ENCODE assay signal across 8 cellular contexts in genomic region chr4:113952452-113953029, GRCh38. TPM values are rescaled to one million over a fixed set of nuclear protein-coding genes. Genes with fewer than 3 reads are reported as not detected.
A peak's percentile ranks its signal among the peaks of the same experiment; 100 is the strongest.
DNase-seq lines count a peak whose midpoint lies in the region; ATAC-seq, FAIRE-seq and TF ChIP-seq lines count a peak whose summit lies in the region.

No MANE protein-coding gene starts in this region.

- POLR2A ChIA-PET in endothelial cell of umbilical vein (lab: Charles Lee), result no interaction called here
- POLR2A ChIA-PET in naive thymus-derived CD8-positive, alpha-beta T cell (lab: Charles Lee), result interaction anchor here (0.6 kb wide), 1 partner anchor 236 kb away, joined by 8 read pairs; no protein-coding TSS in a partner anchor

- peak; percentile 0 for DNase-seq in activated T-cell treated with anti-CD3 and anti-CD28 coated beads for 4 hours
- no peak for DNase-seq in activated T-cell treated with anti-CD3 and anti-CD28 coated beads, Interleukin-2, amount 50 U/mL, for 1 hour
- DNase-seq in HTR-8/SVneo (ENCODE audit: insufficient read length, low spot score), result peak; percentile 26
- DNase-seq in RPMI8226, result peak; percentile 8
- peak; percentile 78 for DNase-seq in endothelial cell of umbilical vein (ENCODE audit: low read depth, low spot score)
- DNase-seq in naive thymus-derived CD8-positive, alpha-beta T cell, result peak in 6 of 10 donors; percentile 11 to 62 (median 38)
- DNase-seq in middle frontal gyrus (ENCODE audit: extremely low spot score, low spot score), result no peak

- no TSS peak for BruUV-seq in endothelial cell of umbilical vein (replicated peaks; lab: Mats Ljungman, UMichigan)

- no peaks in the 10 kb centered on the region for H3K9me3 ChIP-seq in endothelial cell of umbilical vein (replicated peaks; ENCODE audit: control insufficient read depth, insufficient read depth, low read length)

- H4K20me1 ChIP-seq in endothelial cell of umbilical vein (replicated peaks; ENCODE audit: control insufficient read depth, extremely low read depth, insufficient read depth, low read length), result no peaks in the 10 kb centered on the region

- peaks cover 0 to 1% (median 0%) of the 10 kb centered on the region in 3 donors for H3K36me3 Mint-ChIP-seq in naive thymus-derived CD8-positive, alpha-beta T cell

- FAIRE-seq in HTR-8/SVneo (lab: Jason Lieb, UNC) (peak; percentile 52), endothelial cell of umbilical vein (lab: Jason Lieb, UNC) (peak; percentile 75)

- dilution Hi-C loops in endothelial cell of umbilical vein (cut with MboI; ENCODE audit: extremely low pct_ligation_motif_present, low sequenced_read_pairs), result no loop called here

- no peaks in the 10 kb centered on the region for H3K9me1 ChIP-seq in endothelial cell of umbilical vein (replicated peaks; ENCODE audit: control insufficient read depth, extremely low read depth, insufficient read depth, low read length)

- H3K4me2 ChIP-seq in endothelial cell of umbilical vein (ENCODE audit: insufficient read depth, low read length), result no peak overlapping the region

- peaks cover 20% of the 10 kb centered on the region for H3K4me1 ChIP-seq in endothelial cell of umbilical vein (ENCODE audit: control insufficient read depth, extremely low read depth, insufficient read depth, low read length)

- H3K27ac Mint-ChIP-seq in naive thymus-derived CD8-positive, alpha-beta T cell, result no peak overlapping the region

- no peak overlapping the region for H3K9ac ChIP-seq in endothelial cell of umbilical vein (replicated peaks; ENCODE audit: extremely low read depth, insufficient read depth, low read length)

- CTCF ChIA-PET in endothelial cell of umbilical vein (lab: Charles Lee), result interaction anchor here (0.7 to 5.6 kb wide), 18 partner anchors 17 to 558 kb away, joined by 3 to 62 read pairs (median 5); partner anchors contain the start of gene ARSJ

- intact Hi-C loops in endothelial cell of umbilical vein (cut with micrococcal nuclease), result loop anchor here (1.0 to 10.0 kb wide), 7 partner anchors 119 to 742 kb away; no protein-coding TSS in a partner anchor

- no peaks in the 10 kb centered on the region for H3K9me3 Mint-ChIP-seq in naive thymus-derived CD8-positive, alpha-beta T cell

- ATAC-seq in GM21619 (IDR thresholded peaks at IDR 0.05; ENCODE audit: unreplicated experiment), result peak; percentile 90
- peak; percentile 71 to 90 for ATAC-seq in naive thymus-derived CD8-positive, alpha-beta T cell

- H3K27me3 ChIP-seq in endothelial cell of umbilical vein (ENCODE audit: control insufficient read depth in 2 of 2, insufficient read depth in 2 of 2, low read length in 2 of 2), result no peaks in the 10 kb centered on the region

- peaks cover 0 to 18% of the 10 kb centered on the region in 2 experiments for H3K36me3 ChIP-seq in endothelial cell of umbilical vein (ENCODE audit: control insufficient read depth in 2 of 2, extremely low read depth in 1 of 2, insufficient read depth in 2 of 2, low read length in 2 of 2)

- H2AFZ ChIP-seq in endothelial cell of umbilical vein (ENCODE audit: low read depth, low read length), result no peak overlapping the region

- H3K4me3 Mint-ChIP-seq in naive thymus-derived CD8-positive, alpha-beta T cell, result peak overlapping the region in 1 of 10 donors; percentile 28

- H3K27ac ChIP-seq in endothelial cell of umbilical vein (ENCODE audit: insufficient read depth, low read depth, low read length), result no peak overlapping the region

- peaks cover 0 to 7% (median 0%) of the 10 kb centered on the region in 5 donors for H3K27me3 Mint-ChIP-seq in naive thymus-derived CD8-positive, alpha-beta T cell

- H3K79me2 ChIP-seq in endothelial cell of umbilical vein (ENCODE audit: control insufficient read depth, insufficient read depth, low read length), result peaks cover 87% of the 10 kb centered on the region

- no peak overlapping the region for H3K4me3 ChIP-seq in endothelial cell of umbilical vein (replicated peaks in 1 of 3; ENCODE audit: insufficient read depth in 1 of 3, low read depth in 1 of 3, low read length in 3 of 3)

- peak; percentile 64 to 72 for TF ChIP-seq CTCF in endothelial cell of umbilical vein (IDR thresholded peaks at IDR 0.05; ENCODE audit: extremely low read depth in 1 of 2, insufficient read depth in 1 of 2, low read depth in 1 of 2, low read length in 2 of 2)

- H3K4me1 Mint-ChIP-seq in naive thymus-derived CD8-positive, alpha-beta T cell, result peaks cover 4 to 15% (median 9%) of the 10 kb centered on the region in 4 donors

- no peak for TF ChIP-seq POLR2A in endothelial cell of umbilical vein (IDR thresholded peaks at IDR 0.05; ENCODE audit: low read depth, low read length)

TF ChIP-seq in endothelial cell of umbilical vein, 7 proteins besides CTCF, POLR2A, EP300 and RAD21:
- TF ChIP-seq EZH2 (IDR thresholded peaks at IDR 0.05; ENCODE audit: borderline replicate concordance, low read depth, low read length, severe bottlenecking), result no peak
- no peak for TF ChIP-seq MYC (IDR thresholded peaks at IDR 0.05; ENCODE audit: low read depth, low read length)
- no peak for TF ChIP-seq GATA2 (IDR thresholded peaks at IDR 0.05; ENCODE audit: insufficient read depth, insufficient read length, low read depth, low read length)
- TF ChIP-seq FOS (IDR thresholded peaks at IDR 0.05; ENCODE audit: borderline replicate concordance, insufficient read depth, low read length), result no peak
- no peak for TF ChIP-seq POLR2AphosphoS5 (IDR thresholded peaks at IDR 0.05; ENCODE audit: insufficient read depth, low read depth, low read length)
- no peak for TF ChIP-seq MAX (IDR thresholded peaks at IDR 0.05; ENCODE audit: insufficient read depth, insufficient read length)
- TF ChIP-seq JUN (IDR thresholded peaks at IDR 0.05; ENCODE audit: borderline replicate concordance, insufficient read depth, insufficient read length, low read depth), result no peak
TF ChIP-seq in endothelial cell of umbilical vein: peak in this region for 0.

RNA-seq across cellular contexts. Expression of gene ARSJ, which starts 26.9 kb away (rescaled TPM):
- 44.0 and 50.0 TPM in 2 replicates for total RNA-seq in endothelial cell of umbilical vein
- 16.3 and 21.9 TPM in 2 replicates for polyA plus RNA-seq in endothelial cell of umbilical vein
- polyA plus RNA-seq in endothelial cell of umbilical vein (2011; cell fraction: cytosol; rRNA removed), result 21.2 and 22.9 TPM in 2 replicates
- polyA plus RNA-seq in endothelial cell of umbilical vein (2011; cell fraction: nucleus; rRNA removed), result 30.7 and 36.0 TPM in 2 replicates
- polyA plus RNA-seq in endothelial cell of umbilical vein (2012), result 37.8 and 39.0 TPM in 2 replicates
- polyA minus RNA-seq in endothelial cell of umbilical vein, result 45.1 and 46.4 TPM in 2 replicates
- 0.41 TPM for polyA minus RNA-seq in endothelial cell of umbilical vein (2011; cell fraction: cytosol; rRNA and poly(A)+ RNA removed)
- polyA minus RNA-seq in endothelial cell of umbilical vein (2011; cell fraction: nucleus; rRNA and poly(A)+ RNA removed), result 120 and 128 TPM in 2 replicates
- under 1 TPM; 0.08 to 0.11 TPM for total RNA-seq in naive thymus-derived CD8-positive, alpha-beta T cell
- polyA plus RNA-seq in naive thymus-derived CD8-positive, alpha-beta T cell, result not detected

Comparison
In these comparisons a context has a peak if more than half of its experiments do, and no peak if none do; other contexts are left out.
1. DNase-seq: peak in activated T-cell treated with anti-CD3 and anti-CD28 coated beads for 4 hours (single experiment), HTR-8/SVneo (single experiment), RPMI8226 (single experiment), endothelial cell of umbilical vein (single experiment) and naive thymus-derived CD8-positive, alpha-beta T cell (6 of 10); none in activated T-cell treated with anti-CD3 and anti-CD28 coated beads, Interleukin-2, amount 50 U/mL, for 1 hour (single experiment) and middle frontal gyrus (single experiment).
2. RNA of gene ARSJ, which starts 26.9 kb away (total RNA-seq): 44.0 to 50.0 TPM in endothelial cell of umbilical vein; 0.08 to 0.11 TPM in naive thymus-derived CD8-positive, alpha-beta T cell; every median in the first group is over 10 times any median in the second.